Comparison of ENCODE assay signal across 1 cellular context in genomic region chr14:100348253-100348729, GRCh38.
TF ChIP-seq lines count a peak whose summit lies in the region.

No MANE protein-coding gene starts in this region.

TF ChIP-seq in H1, 55 proteins besides CTCF, POLR2A, EP300 and RAD21 (continued from another document):
- TF ChIP-seq ATF2 (IDR thresholded peaks at IDR 0.05; ENCODE audit: low read length) (no peak), TEAD4 (IDR thresholded peaks at IDR 0.05; ENCODE audit: low read depth, low read length) (no peak), SP2 (IDR thresholded peaks at IDR 0.05; ENCODE audit: low read length) (no peak), USF2 (IDR thresholded peaks at IDR 0.05; ENCODE audit: low read length) (no peak), SP1 (IDR thresholded peaks at IDR 0.05; ENCODE audit: low read depth, low read length) (no peak), RNF2 (IDR thresholded peaks at IDR 0.05; ENCODE audit: borderline replicate concordance, low read depth, low read length, missing control alignments, poor library complexity, severe bottlenecking) (no peak), MAFK (IDR thresholded peaks at IDR 0.05; ENCODE audit: low read depth, low read length) (no peak), NANOG (IDR thresholded peaks at IDR 0.05; ENCODE audit: insufficient read depth, low read depth, low read length, poor library complexity, severe bottlenecking) (no peak), ATF3 (IDR thresholded peaks at IDR 0.05; ENCODE audit: insufficient read depth, low read depth, low read length) (no peak), HDAC2 (IDR thresholded peaks at IDR 0.05; ENCODE audit: borderline replicate concordance in 1 of 2, low read depth in 2 of 2, low read length in 2 of 2) (no peak), RXRA (IDR thresholded peaks at IDR 0.05; ENCODE audit: insufficient read depth, low read depth, low read length) (no peak), CTBP2 (IDR thresholded peaks at IDR 0.05; ENCODE audit: borderline replicate concordance, insufficient read depth, insufficient read length, low read length) (no peak), ASH2L (IDR thresholded peaks at IDR 0.05; ENCODE audit: low read length) (no peak), SIX5 (IDR thresholded peaks at IDR 0.05; ENCODE audit: low read depth, low read length) (no peak), CHD1 (IDR thresholded peaks at IDR 0.05; ENCODE audit: low read depth, low read length) (no peak), CHD2 (IDR thresholded peaks at IDR 0.05; ENCODE audit: low read length) (no peak), EZH2 (IDR thresholded peaks at IDR 0.05; ENCODE audit: low read depth, low read length, severe bottlenecking) (no peak), GTF2F1 (IDR thresholded peaks at IDR 0.05; ENCODE audit: borderline replicate concordance, low read depth, low read length) (no peak)
